In the genomic region with DNA sequence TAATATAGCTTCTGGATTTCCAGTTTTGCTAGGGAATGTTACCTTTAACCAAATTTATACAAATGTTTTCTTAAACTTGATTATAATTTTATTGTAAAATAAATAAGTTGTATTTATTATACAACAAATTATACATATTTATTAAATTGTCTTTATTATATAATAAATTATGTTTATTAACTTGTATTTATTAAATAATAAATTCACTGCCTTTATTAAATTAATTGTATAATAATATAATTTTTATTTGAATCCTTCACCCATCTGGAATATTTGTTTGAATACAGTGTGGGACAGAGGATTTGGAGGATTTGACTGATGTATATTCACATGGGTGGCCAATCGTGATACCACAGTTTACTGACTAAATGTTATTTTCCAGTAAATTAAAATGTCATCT, we compare ENCODE assay signal across 21 cellular contexts. TPM values are rescaled to one million over a fixed set of nuclear protein-coding genes. Genes with fewer than 3 reads are reported as not detected.
"Had no signal": no experiment of that assay in that cellular context is flagged by ENCODE, and none has a peak within 500 bp of the region (broad histone marks: within the 10 kb centered on the region; RNA-seq: fewer than 3 reads in every experiment).

No MANE protein-coding gene starts in this region.

- DNase-seq: KBM-7, MG63, NCI-H1092 treated with DMSO at 0.1 percent for 48 hours, NCI-H1436, NCI-H187, NCI-H2029, NCI-H2081 treated with DMSO at 0.1 percent for 48 hours, NCI-H2171, NCI-H226, NCI-H446, NCI-H510A, NCI-H524 treated with DMSO at 0.1 percent for 48 hours, NCI-H69, NCI-H774, RPMI8226, SHP77, SK-N-SH, SW 1271 had no signal

- H3K9me3 ChIP-seq: MG63, SK-N-SH had no signal

- H3K27me3 ChIP-seq: MG63 had no signal

- FAIRE-seq: HTR-8/SVneo, RCC 7860 had no signal

- H3K27ac ChIP-seq: HL-60 had no signal

- H3K4me3 ChIP-seq: MG63 had no signal

- H3K36me3 ChIP-seq: MG63 had no signal

RNA-seq across cellular contexts. Expression of a gene that starts 43.4 kb away (rescaled TPM):
- polyA plus RNA-seq: SK-N-SH had no signal
